Comparison of ENCODE assay signal across 11 cellular contexts in the genomic region with DNA sequence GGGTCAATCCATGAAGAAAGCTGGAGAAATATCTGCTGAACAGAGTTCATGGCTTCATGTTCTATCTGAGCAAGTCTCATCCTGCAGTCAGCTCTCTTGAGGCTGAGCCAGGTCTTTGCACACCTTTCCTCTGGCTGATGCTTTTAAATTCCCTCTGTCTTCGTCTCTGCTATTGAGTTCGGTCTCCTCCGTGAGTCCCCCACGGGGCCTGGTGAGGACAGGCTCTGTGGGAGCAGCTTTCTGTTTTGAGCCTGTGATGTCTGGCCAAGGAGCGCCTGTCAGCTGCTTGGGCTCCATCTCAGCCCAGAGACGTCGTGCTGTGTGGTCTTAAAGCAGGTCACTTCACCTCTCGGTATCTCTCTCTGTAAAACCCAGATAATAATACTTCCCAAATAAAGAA. TPM values are rescaled to one million over a fixed set of nuclear protein-coding genes. Genes with fewer than 3 reads are reported as not detected.
DNase-seq lines count a peak whose midpoint lies in the region; ATAC-seq, FAIRE-seq and TF ChIP-seq lines count a peak whose summit lies in the region.
"Not testable (repeated sequence)": the region's sequence is repeated elsewhere in the genome, so short reads cannot be mapped to it uniquely, and the experiment has no call there.
"Had no signal": no experiment of that assay in that cellular context is flagged by ENCODE, and none has a peak within 500 bp of the region (broad histone marks: within the 10 kb centered on the region; RNA-seq: fewer than 3 reads in every experiment).

No MANE protein-coding gene starts in this region.

- H3K9me2 ChIP-seq in GM23338 (ENCODE audit: insufficient read depth), result not testable (repeated sequence)

- not testable (repeated sequence) for H3K9ac ChIP-seq in K562 (ENCODE audit: insufficient read depth in 1 of 2, low read depth in 2 of 2, low read length in 2 of 2); neural progenitor cell

- BruUV-seq in K562 (replicated peaks; lab: Mats Ljungman, UMichigan), result not testable (repeated sequence)

- not testable (repeated sequence) for H3K36me3 Mint-ChIP-seq in GM23338 (ENCODE audit: low read depth); neural progenitor cell

- 6% methylated on average over 8 of the region's 8 CpGs for WGBS in K562 (ENCODE audit: insufficient coverage, low coverage, missing lambda C conversion rate)
- WGBS in sigmoid colon, 2 donors, result 80 to 87% methylated on average over 8 of the region's 8 CpGs
- WGBS in upper lobe of left lung, 2 donors, result 70 to 77% methylated on average over 4 to 8 of the region's 8 CpGs

- not testable (repeated sequence) for H3K4me1 Mint-ChIP-seq in GM23338, neural progenitor cell

- not testable (repeated sequence) for H3F3A ChIP-seq in GM23338 (replicated peaks; ENCODE audit: low read depth)
- peaks cover 15% of the 10 kb centered on the region for H3F3A ChIP-seq in neural progenitor cell (ENCODE audit: low read depth)

- not testable (repeated sequence) for FAIRE-seq in K562 (lab: Jason Lieb, UNC)

- not testable (repeated sequence) for H3K27me3 Mint-ChIP-seq in GM23338 (ENCODE audit: insufficient read depth, low read depth, poor library complexity); neural progenitor cell (ENCODE audit: insufficient read depth, low read depth)

- peak overlapping the region; percentile 64 for H3K4me2 ChIP-seq in GM23338
- not testable (repeated sequence) for H3K4me2 ChIP-seq in K562 (ENCODE audit: insufficient read depth, low read length)
- peak overlapping the region; percentile 56 for H3K4me2 ChIP-seq in neural progenitor cell

- in situ Hi-C loops in K562 (cut with MboI), result loop anchor here (5.0 kb wide), 1 partner anchor 69 kb away; no protein-coding TSS in a partner anchor

- POLR2A ChIA-PET in K562 (lab: Yijun Ruan, JAX), result not testable (repeated sequence)

- not testable (repeated sequence) for H3K36me3 ChIP-seq in GM23338 (ENCODE audit: insufficient read depth); K562 (ENCODE audit: control insufficient read depth, insufficient read depth, low read length); neural progenitor cell; sigmoid colon; upper lobe of left lung

- not testable (repeated sequence) for H4K20me1 ChIP-seq in GM23338 (replicated peaks; ENCODE audit: insufficient read depth); K562 (replicated peaks; ENCODE audit: control insufficient read depth, insufficient read depth, low read length); neural progenitor cell (ENCODE audit: low read depth)

- not testable (repeated sequence) for H3K4me3 ChIP-seq in GM23338, K562, sigmoid colon, upper lobe of left lung
- H3K4me3 ChIP-seq in dorsolateral prefrontal cortex, result peak overlapping the region in 30 of 59 donors; percentile 2 to 56 (median 29)
- H3K4me3 ChIP-seq in neural progenitor cell, result peak overlapping the region; percentile 1

- not testable (repeated sequence) for TF ChIP-seq EP300 in K562 (IDR thresholded peaks at IDR 0.05; ENCODE audit: low read length); sigmoid colon (IDR thresholded peaks at IDR 0.05); upper lobe of left lung (IDR thresholded peaks at IDR 0.05)

- not testable (repeated sequence) for TF ChIP-seq POLR2A in K562 (conservative IDR thresholded peaks at IDR 0.05); sigmoid colon (IDR thresholded peaks at IDR 0.05); upper lobe of left lung (IDR thresholded peaks at IDR 0.05)

- intact Hi-C loops in K562 (cut with micrococcal nuclease); dorsolateral prefrontal cortex (cut with DNase I); Right ventricle myocardium superior (cut with DNase I); sigmoid colon (cut with DNase I): not testable (repeated sequence)

- TF ChIP-seq RAD21 in K562 (CRISPR knock-in tag; conservative IDR thresholded peaks at IDR 0.05 in 1 of 2, IDR thresholded peaks at IDR 0.05 in 1 of 2), result not testable (repeated sequence)

- H3K4me3 Mint-ChIP-seq in GM23338, result not testable (repeated sequence)
- peak overlapping the region; percentile 70 for H3K4me3 Mint-ChIP-seq in neural progenitor cell

- not testable (repeated sequence) for H3K27ac Mint-ChIP-seq in GM23338
- H3K27ac Mint-ChIP-seq in neural progenitor cell, result peak overlapping the region; percentile 93

- not testable (repeated sequence) for DNase-seq in GM23338 (ENCODE audit: low spot score); K562 (ENCODE audit: extremely low read depth in 1 of 4, low spot score in 3 of 4); dorsolateral prefrontal cortex; Right ventricle myocardium superior; neural progenitor cell (ENCODE audit: low spot score)
- DNase-seq in left lobe of liver (ENCODE audit: low spot score) (peak; percentile 26), sigmoid colon (peak; percentile 53), upper lobe of left lung (peak in 1 of 2 donors; percentile 29)

- H3K9me3 Mint-ChIP-seq in GM23338, neural progenitor cell: not testable (repeated sequence)

- not testable (repeated sequence) for H3K9me3 ChIP-seq in K562 (replicated peaks; ENCODE audit: control insufficient read depth, insufficient read depth, low read depth, low read length); neural progenitor cell (ENCODE audit: low read depth); sigmoid colon; upper lobe of left lung

- not testable (repeated sequence) for H3K27ac ChIP-seq in GM23338 (ENCODE audit: low read depth); K562 (ENCODE audit: extremely low read depth, low read depth, low read length); neural progenitor cell; sigmoid colon; upper lobe of left lung
- peak overlapping the region in 10 of 59 donors; percentile 2 to 74 (median 55) for H3K27ac ChIP-seq in dorsolateral prefrontal cortex

- ATAC-seq in GM23338 (peak; percentile 60), K562 (peak; percentile 56), Right ventricle myocardium superior (ENCODE audit: poor library complexity) (peak; percentile 41), upper lobe of left lung (ENCODE audit: low FRiP score in 2 of 2) (peak; percentile 45 to 54)
- ATAC-seq in left lobe of liver, result not testable (repeated sequence)

- not testable (repeated sequence) for H3K27me3 ChIP-seq in GM23338 (ENCODE audit: insufficient read depth); dorsolateral prefrontal cortex; sigmoid colon; upper lobe of left lung
- H3K27me3 ChIP-seq in K562 (ENCODE audit: control insufficient read depth in 2 of 2, insufficient read depth in 2 of 2, low read length in 2 of 2), result peaks cover 15 to 19% of the 10 kb centered on the region in 2 experiments; a peak in 4 of 5 replicates
- H3K27me3 ChIP-seq in neural progenitor cell, result peaks cover 17% of the 10 kb centered on the region

- not testable (repeated sequence) for H3K79me2 ChIP-seq in GM23338 (replicated peaks; ENCODE audit: insufficient read depth); K562 (ENCODE audit: control insufficient read depth, insufficient read depth, low read length); neural progenitor cell (ENCODE audit: low read depth)

- not testable (repeated sequence) for TF ChIP-seq CTCF in GM23338 (conservative IDR thresholded peaks at IDR 0.05; ENCODE audit: low read depth in 2 of 2); K562 (IDR thresholded peaks at IDR 0.05 in 2 of 3, conservative IDR thresholded peaks at IDR 0.05 in 1 of 3; ENCODE audit: insufficient read depth in 2 of 3, low read depth in 1 of 3, low read length in 3 of 3); dorsolateral prefrontal cortex (IDR thresholded peaks at IDR 0.05 in 54 of 56, conservative IDR thresholded peaks at IDR 0.05 in 2 of 56; ENCODE audit: low read depth in 1 of 56, partially characterized antibody in 56 of 56); neural progenitor cell (IDR thresholded peaks at IDR 0.05); sigmoid colon (IDR thresholded peaks at IDR 0.05); upper lobe of left lung (IDR thresholded peaks at IDR 0.05)

- CTCF ChIA-PET in K562 (lab: Yijun Ruan, JAX; ENCODE audit: low intra/inter-chr PET ratio), result not testable (repeated sequence)

- H3K4me1 ChIP-seq in GM23338 (ENCODE audit: insufficient read depth); K562 (replicated peaks in 1 of 2; ENCODE audit: control insufficient read depth in 2 of 2, insufficient read depth in 2 of 2, low read length in 2 of 2); sigmoid colon; upper lobe of left lung: not testable (repeated sequence)
- H3K4me1 ChIP-seq in neural progenitor cell, result peaks cover 13% of the 10 kb centered on the region

- H2AFZ ChIP-seq in GM23338, result peak overlapping the region; percentile 92
- H2AFZ ChIP-seq in K562 (ENCODE audit: low read depth, low read length); neural progenitor cell (replicated peaks): not testable (repeated sequence)

- H3K9me1 ChIP-seq in K562 (ENCODE audit: control insufficient read depth, insufficient read depth, low read length), result not testable (repeated sequence)

RNA-seq across cellular contexts. Expression of a gene that starts 55.9 kb away (rescaled TPM):
- under 0.01 TPM in 1 of 2 replicates, not detected in the other for total RNA-seq in GM23338 (2014; rRNA removed; shearing (Covaris generic))
- not detected in 2 replicates for polyA plus RNA-seq in GM23338 (2016; fragmentation: Nextera tagmentation; extraction: Ambion mirVana)
- total RNA-seq in K562 (2011; cell fraction: chromatin; rRNA removed; ENCODE audit: low replicate concordance), result under 0.01 TPM in 2 replicates
- under 0.01 and 21,200 TPM in 2 replicates for total RNA-seq in K562 (2011; cell fraction: nucleolus; rRNA removed)
- total RNA-seq in K562 (2011; cell fraction: nucleoplasm; rRNA removed), result under 0.01 and 24,158 TPM in 2 replicates
- under 0.01 TPM in 2 replicates for total RNA-seq in K562 (2014; rRNA removed)
- total RNA-seq in K562 (2014; rRNA removed; fragmentation: Illumina TruSeq; extraction: Trizol), result 28,565 and 32,823 TPM in 2 replicates
- 20,456 and 27,045 TPM in 2 replicates for total RNA-seq in K562 (2015; rRNA removed; fragmentation: Illumina TruSeq; extraction: Trizol)
- total RNA-seq in K562 (2021), result 2,231 and 2,538 TPM in 2 replicates
- polyA plus RNA-seq in K562 (2011; rRNA removed), result 83.9 TPM in 1 of 2 replicates, not detected in the other
- under 0.01 TPM in 1 of 2 replicates, not detected in the other for polyA plus RNA-seq in K562 (2011; cell fraction: cytosol; rRNA removed)
- polyA plus RNA-seq in K562 (2011; cell fraction: nucleus; rRNA removed), result under 0.01 and 1,424 TPM in 2 replicates
- polyA plus RNA-seq in K562 (2012), result 25.1 TPM in 1 of 2 replicates, not detected in the other
- polyA plus RNA-seq in K562 (2014; fragmentation: Illumina TruSeq; extraction: Trizol), result not detected in 2 replicates
- 1 to 10 TPM in 1 of 2 experiments, not detected in 1; 3.0 TPM for polyA plus RNA-seq in K562 (2014; fragmentation: Nextera tagmentation; extraction: Ambion mirVana)
- not detected in 2 replicates for polyA plus RNA-seq in K562 (2014; rRNA removed)
- 10,756 and 20,531 TPM in 2 replicates for polyA minus RNA-seq in K562 (2011; rRNA and poly(A)+ RNA removed)
- polyA minus RNA-seq in K562 (2011; cell fraction: cytosol; rRNA and poly(A)+ RNA removed), result 58,964 and 66,171 TPM in 2 replicates
- 66,769 and 85,880 TPM in 2 replicates for polyA minus RNA-seq in K562 (2011; cell fraction: nucleus; rRNA and poly(A)+ RNA removed)
- over 10,000 TPM in 6 of 120 experiments, 1,000 to 10,000 TPM in 114; 2,235 to 12,697 (median 6,630) TPM for total RNA-seq in dorsolateral prefrontal cortex
- total RNA-seq in Right ventricle myocardium superior, result 9,391 TPM
- 1,159 TPM for total RNA-seq in left lobe of liver
- total RNA-seq in neural progenitor cell (ENCODE audit: low replicate concordance), result under 0.01 TPM in 2 replicates
- under 1 TPM; under 0.01 TPM for total RNA-seq in sigmoid colon
- polyA plus RNA-seq in sigmoid colon, result not detected
- total RNA-seq in upper lobe of left lung, result over 10,000 TPM in 1 of 6 donors, 1,000 to 10,000 TPM in 2, under 1 TPM in 3; under 0.01 to 14,413 (median 1,360) TPM
- total RNA-seq: GM23248 had no signal
- polyA plus RNA-seq: BJ, CD14-positive monocyte, GM23248 had no signal
